ENCODE assay signal across 8 cellular contexts in the genomic region with DNA sequence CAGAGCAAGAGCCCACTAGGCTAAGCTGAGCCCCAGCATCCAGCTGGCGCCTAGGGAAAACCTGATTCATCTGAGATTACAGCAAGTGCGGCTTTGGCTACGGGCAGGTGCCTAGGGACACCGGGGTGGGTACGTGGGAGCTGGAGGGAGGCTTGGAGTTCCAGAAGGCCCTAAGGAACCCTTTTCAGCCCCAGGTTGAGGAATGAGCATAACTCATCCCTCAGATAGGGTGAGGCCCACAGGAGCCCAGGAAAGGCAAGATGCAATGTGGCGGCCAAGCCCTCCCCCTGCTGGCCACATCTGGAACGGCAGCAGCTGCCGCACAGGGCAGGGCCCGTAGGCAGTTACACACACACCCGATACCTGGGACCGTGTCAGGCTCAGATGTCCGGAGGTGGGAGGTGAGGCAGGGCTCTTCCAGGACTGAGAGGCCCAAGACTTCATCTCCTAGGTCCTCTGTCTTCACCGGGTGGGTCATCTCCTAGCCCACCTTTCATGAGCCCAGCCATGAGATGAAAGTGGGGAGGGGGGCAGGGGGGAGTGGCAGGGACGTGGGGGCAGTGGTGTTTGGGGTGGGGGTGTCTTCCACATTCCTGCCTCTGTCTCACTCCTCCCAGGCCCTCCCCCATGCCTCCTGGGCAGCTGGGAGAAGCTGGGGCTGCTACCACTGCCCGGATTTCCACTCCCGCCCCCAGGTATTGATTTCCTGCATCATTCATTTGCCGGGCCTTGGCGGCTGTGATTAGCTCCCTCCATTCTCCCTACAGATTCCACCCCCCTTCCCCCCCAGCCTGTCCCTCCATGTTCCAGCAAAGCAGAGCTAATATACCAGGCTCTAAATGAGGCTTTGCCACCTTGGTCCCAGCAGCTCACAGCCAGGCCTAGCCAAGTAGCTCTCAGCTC. TPM values are rescaled to one million over a fixed set of nuclear protein-coding genes. Genes with fewer than 3 reads are reported as not detected.
DNase-seq lines count a peak whose midpoint lies in the region; TF ChIP-seq lines count a peak whose summit lies in the region.

No MANE protein-coding gene starts in this region.

- CTCF ChIA-PET in activated naive CD4-positive, alpha-beta T cell treated with anti-CD3 and anti-CD28 coated beads for 36 hours (lab: Charles Lee), result interaction anchor here (0.5 to 4.5 kb wide), 28 partner anchors 8 to 592 kb away, joined by 3 to 32 read pairs (median 4); no protein-coding TSS in a partner anchor

- H3K27me3 ChIP-seq in uterus, result no peaks in the 10 kb centered on the region

- peaks cover 0 to 6% of the 10 kb centered on the region in 2 donors for H3K4me1 ChIP-seq in uterus

- no peaks in the 10 kb centered on the region for H3K36me3 ChIP-seq in uterus

- peaks cover 12% of the 10 kb centered on the region for H3K27me3 Mint-ChIP-seq in activated naive CD4-positive, alpha-beta T cell treated with anti-CD3 and anti-CD28 coated beads for 36 hours (ENCODE audit: low read depth)

- H3K9me3 Mint-ChIP-seq in activated naive CD4-positive, alpha-beta T cell treated with anti-CD3 and anti-CD28 coated beads for 36 hours, result no peaks in the 10 kb centered on the region

- no peaks in the 10 kb centered on the region for H3K9me3 ChIP-seq in uterus

- peak; percentile 31 to 54 for DNase-seq in NOMO-1 (lab: John Stamatoyannopoulos, UW; ENCODE audit: unreplicated experiment in 2 of 2)
- DNase-seq in NOMO-1 treated with dmso at 0.1 percent for 144 hours (lab: John Stamatoyannopoulos, UW; ENCODE audit: unreplicated experiment), result no peak
- peak; percentile 55 for DNase-seq in LHCN-M2 (ENCODE audit: low read depth)
- DNase-seq in SK-N-DZ (ENCODE audit: low spot score), result peak; percentile 72
- peak; percentile 87 for DNase-seq in activated naive CD4-positive, alpha-beta T cell treated with anti-CD3 and anti-CD28 coated beads for 36 hours
- DNase-seq in head of caudate nucleus, result peak; percentile 60 to 93 (median 86)
- DNase-seq in posterior vena cava (ENCODE audit: low spot score), result peak; percentile 90
- DNase-seq in uterus, result peak; percentile 58 to 75

- no peak for TF ChIP-seq POLR2A in uterus (IDR thresholded peaks at IDR 0.05)

- TF ChIP-seq CTCF in uterus (IDR thresholded peaks at IDR 0.05), result peak; percentile 82 to 97 (median 90)

- H3K36me3 Mint-ChIP-seq in activated naive CD4-positive, alpha-beta T cell treated with anti-CD3 and anti-CD28 coated beads for 36 hours (ENCODE audit: low read depth), result no peaks in the 10 kb centered on the region

- H3K4me3 ChIP-seq in uterus, result no peak overlapping the region

- intact Hi-C loops in activated naive CD4-positive, alpha-beta T cell treated with anti-CD3 and anti-CD28 coated beads for 36 hours (cut with micrococcal nuclease), result loop anchor here (1.0 to 5.0 kb wide), 7 partner anchors 70 to 674 kb away; no protein-coding TSS in a partner anchor
- intact Hi-C loops in head of caudate nucleus (cut with DNase I) (loop anchor here (5.0 to 10.0 kb wide), 4 partner anchors 85 to 327 kb away; no protein-coding TSS in a partner anchor), posterior vena cava (cut with DNase I) (loop anchor here (10.0 kb wide), 2 partner anchors 207 to 377 kb away; no protein-coding TSS in a partner anchor), uterus (cut with DNase I; ENCODE audit: low total_unique reads) (loop anchor here (5.0 to 10.0 kb wide), 2 partner anchors 207 to 365 kb away; no protein-coding TSS in a partner anchor)

- no peak overlapping the region for H3K27ac Mint-ChIP-seq in activated naive CD4-positive, alpha-beta T cell treated with anti-CD3 and anti-CD28 coated beads for 36 hours

- no peak overlapping the region for H3K27ac ChIP-seq in uterus

- H3K4me1 Mint-ChIP-seq in activated naive CD4-positive, alpha-beta T cell treated with anti-CD3 and anti-CD28 coated beads for 36 hours (ENCODE audit: low read depth), result peaks cover 21% of the 10 kb centered on the region

- no peak overlapping the region for H3K4me3 Mint-ChIP-seq in activated naive CD4-positive, alpha-beta T cell treated with anti-CD3 and anti-CD28 coated beads for 36 hours

RNA-seq across cellular contexts. Expression of a gene that starts 5.5 kb away (rescaled TPM):
- total RNA-seq in LHCN-M2 (2014; rRNA removed) (2.9 and 3.1 TPM in 2 replicates), posterior vena cava (1 to 10 TPM; 3.5 to 7.6 TPM), uterus (10 to 100 TPM in 3 of 4 donors, 1 to 10 TPM in 1; 4.0 to 32.9 (median 18.1) TPM)
- 1.6 TPM for polyA plus RNA-seq in LHCN-M2 (2012)
- polyA plus RNA-seq in SK-N-DZ (2014; cell fraction: cytosol; rRNA removed), result 0.07 and 0.12 TPM in 2 replicates
- polyA plus RNA-seq in SK-N-DZ (2014; cell fraction: nucleus; rRNA removed), result 0.25 and 0.95 TPM in 2 replicates
- 1 to 10 TPM; 2.8 to 3.6 TPM for total RNA-seq in activated naive CD4-positive, alpha-beta T cell treated with anti-CD3 and anti-CD28 coated beads for 36 hours
